22 cellular contexts compared by ENCODE assay signal in genomic region chr13:22210134-22210930, GRCh38.
DNase-seq lines count a peak whose midpoint lies in the region; ATAC-seq and TF ChIP-seq lines count a peak whose summit lies in the region.
"Had no signal": no experiment of that assay in that cellular context is flagged by ENCODE, and none has a peak within 500 bp of the region (broad histone marks: within the 10 kb centered on the region; RNA-seq: fewer than 3 reads in every experiment).

No MANE protein-coding gene starts in this region.

- no peak overlapping the region for H3K27ac ChIP-seq in H9 (ENCODE audit: insufficient read length, low read depth, low read length)
- H3K27ac ChIP-seq: A549, HL-60, Peyer's patch had no signal

- peaks cover 26 to 34% of the 10 kb centered on the region in 2 experiments for H3K4me1 Mint-ChIP-seq in H9
- peaks cover 46% of the 10 kb centered on the region for H3K4me1 Mint-ChIP-seq in endothelial cell (ENCODE audit: unreplicated experiment)
- H3K4me1 Mint-ChIP-seq in neural crest cell, result peaks cover 20% of the 10 kb centered on the region
- no peaks in the 10 kb centered on the region for H3K4me1 Mint-ChIP-seq in Caco-2 (ENCODE audit: low read depth, unreplicated experiment)

- no peak overlapping the region for H3K4me2 ChIP-seq in H9 (ENCODE audit: insufficient read depth, insufficient read length, low read length)
- H3K4me2 ChIP-seq: A549 had no signal

- H3K27me3 ChIP-seq in H9 (ENCODE audit: insufficient read depth, low read length) (0 out of 2 replicates have a peak, but pooled peaks cover 1% of the 10 kb centered on the region), Caco-2 (replicated peaks; ENCODE audit: control insufficient read depth, insufficient read depth, low read length) (no peaks in the 10 kb centered on the region)
- H3K27me3 ChIP-seq: Peyer's patch had no signal

- no TSS peak for BruUV-seq in Caco-2 (replicated peaks; lab: Mats Ljungman, UMichigan)

- no peak overlapping the region for H2AFZ ChIP-seq in H9 (ENCODE audit: low read length)

- no peaks in the 10 kb centered on the region for H3K23me2 ChIP-seq in H9 (ENCODE audit: insufficient read length, low read depth, low read length, poor library complexity, severe bottlenecking)

- H3K14ac ChIP-seq in H9 (ENCODE audit: insufficient read depth, low read length), result peak overlapping the region; percentile 0; the same call in 1 of the 2 replicates

- no peak overlapping the region for H2BK120ac ChIP-seq in H9 (ENCODE audit: low read depth, low read length, poor library complexity, severe bottlenecking)

- H4K5ac ChIP-seq in H9 (ENCODE audit: insufficient read length, low read depth, low read length), result no peak overlapping the region

- no peak overlapping the region for H2BK5ac ChIP-seq in H9 (ENCODE audit: insufficient read length, low read length)

- no peak overlapping the region for H3K4me3 ChIP-seq in Caco-2 (ENCODE audit: low read depth, low read length)
- H3K4me3 ChIP-seq: A549, HAP-1, Peyer's patch had no signal

- H3K4me1 ChIP-seq in H9 (ENCODE audit: insufficient read depth, low read length), result peaks cover 4% of the 10 kb centered on the region; the same call in 1 of the 2 replicates
- H3K4me1 ChIP-seq in Caco-2, result no peaks in the 10 kb centered on the region
- H3K4me1 ChIP-seq: A549, HAP-1, Peyer's patch had no signal

- H2AK5ac ChIP-seq in H9 (ENCODE audit: insufficient read length, low read length), result no peak overlapping the region

- no peak overlapping the region for H3K9ac ChIP-seq in H9 (ENCODE audit: extremely low read depth, insufficient read length, low read length)

- H4K8ac ChIP-seq in H9 (replicated peaks; ENCODE audit: insufficient read length, low read depth, low read length), result no peak overlapping the region

- no peaks in the 10 kb centered on the region; a peak in 2 of 7 replicates for H3K36me3 Mint-ChIP-seq in H9 (ENCODE audit: insufficient read depth in 1 of 3, low read depth in 3 of 3)
- no peaks in the 10 kb centered on the region for H3K36me3 Mint-ChIP-seq in endothelial cell (ENCODE audit: low read depth, unreplicated experiment)
- H3K36me3 Mint-ChIP-seq in neural crest cell (ENCODE audit: low read depth), result no peaks in the 10 kb centered on the region
- H3K36me3 Mint-ChIP-seq in Caco-2 (ENCODE audit: insufficient read depth, unreplicated experiment), result no peaks in the 10 kb centered on the region
- H3K36me3 Mint-ChIP-seq: CD14-positive monocyte had no signal

- H3K27me3 Mint-ChIP-seq in H9 (ENCODE audit: low read depth) (no peaks in the 10 kb centered on the region; the same call in none of the 2 replicates), endothelial cell (ENCODE audit: unreplicated experiment) (peaks cover 1% of the 10 kb centered on the region), neural crest cell (ENCODE audit: low read depth) (peaks cover 84% of the 10 kb centered on the region), Caco-2 (ENCODE audit: insufficient read depth, unreplicated experiment) (no peaks in the 10 kb centered on the region)
- H3K27me3 Mint-ChIP-seq: B cell had no signal

- no peaks in the 10 kb centered on the region for H4K20me1 ChIP-seq in H9 (ENCODE audit: control insufficient read depth, insufficient read depth, insufficient read length)

- H2BK20ac ChIP-seq in H9 (ENCODE audit: low read depth, low read length, poor library complexity, severe bottlenecking), result no peak overlapping the region

- no peak overlapping the region for H3K23ac ChIP-seq in H9 (ENCODE audit: insufficient read length, low read depth, low read length)

- H3K79me2 ChIP-seq in H9 (ENCODE audit: insufficient read depth, low read length), result no peaks in the 10 kb centered on the region

- H3T11ph ChIP-seq in H9 (ENCODE audit: low read length), result no peak overlapping the region

- H4K91ac ChIP-seq in H9 (ENCODE audit: insufficient read length, low read depth, low read length), result no peak overlapping the region

- WGBS in H9 (ENCODE audit: extremely low coverage, insufficient read length, low lambda C conversion rate), result no CpG with 5 or more reads among the region's 14 CpGs

- ATAC-seq in HG02588 (IDR thresholded peaks at IDR 0.05; ENCODE audit: unreplicated experiment), result no peak
- ATAC-seq: A549 had no signal

- H3K4me3 Mint-ChIP-seq in H9 (no peak overlapping the region), endothelial cell (ENCODE audit: unreplicated experiment) (no peak overlapping the region), neural crest cell (no peak overlapping the region), Caco-2 (ENCODE audit: unreplicated experiment) (no peak overlapping the region)
- H3K4me3 Mint-ChIP-seq: B cell, CD14-positive monocyte had no signal

- H3K56ac ChIP-seq in H9 (ENCODE audit: insufficient read length, low read depth, low read length), result no peak overlapping the region

- no peak overlapping the region for H2BK12ac ChIP-seq in H9 (ENCODE audit: insufficient read length, low read depth, low read length)

- intact Hi-C loops in Caco-2 (cut with micrococcal nuclease; ENCODE audit: unreplicated experiment), result no loop called here

- CTCF ChIA-PET in Caco-2 (lab: Charles Lee), result no interaction called here

- POLR2A ChIA-PET in Caco-2 (lab: Charles Lee), result no interaction called here

- H3K27ac Mint-ChIP-seq in H9 (peak overlapping the region in 2 of 3 experiments; percentile 31 to 92; a peak in 3 of 7 replicates), endothelial cell (ENCODE audit: unreplicated experiment) (peak overlapping the region; percentile 31), neural crest cell (ENCODE audit: unreplicated experiment) (peak overlapping the region; percentile 53), Caco-2 (ENCODE audit: unreplicated experiment) (no peak overlapping the region)
- H3K27ac Mint-ChIP-seq: B cell, CD14-positive monocyte had no signal

- no peaks in the 10 kb centered on the region for H3K36me3 ChIP-seq in Caco-2 (ENCODE audit: control insufficient read depth, insufficient read depth, low read length)
- H3K36me3 ChIP-seq: HAP-1, Peyer's patch had no signal

- no peak overlapping the region; the same call in 1 of the 2 replicates for H3K4ac ChIP-seq in H9 (ENCODE audit: low read depth, low read length)

- peak; percentile 82 for DNase-seq in ELF-1 (ENCODE audit: low read depth, low spot score)
- peak; percentile 47 for DNase-seq in H9
- peak; percentile 4 for DNase-seq in endothelial cell (ENCODE audit: low spot score)
- no peak for DNase-seq in neural crest cell (ENCODE audit: low read depth, low spot score)
- DNase-seq in activated naive CD4-positive, alpha-beta T cell treated with anti-CD3 and anti-CD28 coated beads, Interleukin-2, amount 50 U/mL, for 16 hours, result no peak
- no peak for DNase-seq in Caco-2
- DNase-seq: EL, KBM-7, MM.1S, NCI-H1105, NCI-H146, NCI-H2029, NCI-H226, NCI-H510A treated with DMSO at 0.1 percent for 48 hours, NCI-H748 treated with DMSO at 0.1 percent for 48 hours, Peyer's patch had no signal

- no peaks in the 10 kb centered on the region for H3K79me1 ChIP-seq in H9 (ENCODE audit: insufficient read depth, low read depth, low read length, poor library complexity, severe bottlenecking)

- H3K9me3 Mint-ChIP-seq in H9 (no peaks in the 10 kb centered on the region; a peak in 1 of 5 replicates), endothelial cell (ENCODE audit: unreplicated experiment) (no peaks in the 10 kb centered on the region), neural crest cell (no peaks in the 10 kb centered on the region), Caco-2 (ENCODE audit: unreplicated experiment) (no peaks in the 10 kb centered on the region)

- peak overlapping the region; percentile 9 for H3K18ac ChIP-seq in H9 (ENCODE audit: insufficient read length, low read depth, low read length)

- H3K9me3 ChIP-seq in H9 (ENCODE audit: control insufficient read depth, low read depth, low read length), result no peaks in the 10 kb centered on the region
- H3K9me3 ChIP-seq in Caco-2, result no peaks in the 10 kb centered on the region
- H3K9me3 ChIP-seq: A549, HAP-1, Peyer's patch had no signal

- TF ChIP-seq CTCF in H9 (conservative IDR thresholded peaks at IDR 0.05) (no peak), endothelial cell (IDR thresholded peaks at IDR 0.05; ENCODE audit: unreplicated experiment) (no peak), neural crest cell (conservative IDR thresholded peaks at IDR 0.05) (no peak), Caco-2 (IDR thresholded peaks at IDR 0.05; ENCODE audit: insufficient read depth in 1 of 2, low read depth in 1 of 2, low read length in 1 of 2, severe bottlenecking in 1 of 2, unreplicated experiment in 1 of 2) (no peak)

- H2BK15ac ChIP-seq in H9 (ENCODE audit: low read depth, low read length), result no peak overlapping the region

Comparison
In these comparisons a context has a peak if more than half of its experiments do, and no peak if none do; other contexts are left out.
1. DNase-seq: peak in ELF-1 (single experiment), H9 (single experiment) and endothelial cell (single experiment); none in neural crest cell (single experiment), activated naive CD4-positive, alpha-beta T cell treated with anti-CD3 and anti-CD28 coated beads, Interleukin-2, amount 50 U/mL, for 16 hours (single experiment) and Caco-2 (0 of 2).